In the genomic region with DNA sequence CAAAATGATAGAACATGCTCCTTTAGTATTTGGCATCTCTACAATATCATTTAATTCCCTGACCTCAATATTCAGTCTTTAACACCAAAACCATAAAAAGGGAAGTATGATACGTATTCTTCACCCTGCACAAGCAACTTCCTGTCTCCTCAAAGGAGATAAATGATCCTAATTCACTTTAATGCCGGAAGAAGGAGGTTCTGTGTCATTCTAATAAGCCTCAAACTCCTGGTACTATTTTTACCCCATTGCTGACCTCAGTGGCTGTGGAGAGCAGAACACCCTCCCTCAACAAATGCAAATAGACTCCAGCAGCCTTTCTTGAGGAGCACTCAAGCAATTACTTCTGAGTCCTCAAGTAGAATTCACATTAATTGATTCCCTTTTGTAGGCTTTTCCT, we compare ENCODE assay signal across 8 cellular contexts.
A peak's percentile ranks its signal among the peaks of the same experiment; 100 is the strongest.
DNase-seq lines count a peak whose midpoint lies in the region; ATAC-seq and TF ChIP-seq lines count a peak whose summit lies in the region.

No MANE protein-coding gene starts in this region.

- no peaks in the 10 kb centered on the region for H3K4me1 ChIP-seq in mesendoderm (ENCODE audit: control insufficient read depth, low read depth, low read length)
- H3K4me1 ChIP-seq in PC-3 (ENCODE audit: insufficient read depth, low read length): no peaks in the 10 kb centered on the region
- H3K4me1 ChIP-seq in transverse colon: peaks cover 0 to 4% (median 0%) of the 10 kb centered on the region in 4 donors

- no peaks in the 10 kb centered on the region for H3K27me3 ChIP-seq in mesendoderm (ENCODE audit: insufficient read depth, low read length, poor library complexity)
- H3K27me3 ChIP-seq in PC-3 (ENCODE audit: low read length): no peaks in the 10 kb centered on the region
- H3K27me3 ChIP-seq in transverse colon: no peaks in the 10 kb centered on the region

- H2AK5ac ChIP-seq in mesendoderm (ENCODE audit: low read length): no peak overlapping the region

- no peak overlapping the region for H2AFZ ChIP-seq in PC-3 (ENCODE audit: low read length)

- H3K9me3 ChIP-seq in PC-3 (ENCODE audit: low read length): no peaks in the 10 kb centered on the region
- H3K9me3 ChIP-seq in transverse colon: no peaks in the 10 kb centered on the region

- BruUV-seq in PC-3 (replicated peaks; lab: Mats Ljungman, UMichigan): no TSS peak

- WGBS in mesendoderm (ENCODE audit: extremely low coverage, insufficient coverage, low lambda C conversion rate): no CpG with 5 or more reads among the region's 2 CpGs
- WGBS in transverse colon (ENCODE audit: low coverage in 1 of 2), 2 donors: 19 to 28% methylated on average over 2 of the region's 2 CpGs

- peak; percentile 18 for DNase-seq in NCI-H82 treated with DMSO at 0.1 percent for 48 hours (lab: John Stamatoyannopoulos, UW; ENCODE audit: unreplicated experiment)
- DNase-seq in mesendoderm: peak; percentile 54
- no peak for DNase-seq in PC-3
- DNase-seq in T1000 (lab: John Stamatoyannopoulos, UW): no peak
- no peak for DNase-seq in transverse colon
- no peak for DNase-seq in NCI-H128 (lab: John Stamatoyannopoulos, UW; ENCODE audit: unreplicated experiment)

- no peaks in the 10 kb centered on the region for H3K9me2 ChIP-seq in PC-3 (replicated peaks; ENCODE audit: low read length)

- no peak overlapping the region for H2BK120ac ChIP-seq in mesendoderm (ENCODE audit: low read depth, low read length)

- no peak overlapping the region for H2BK15ac ChIP-seq in mesendoderm (replicated peaks; ENCODE audit: low read depth)

- POLR2A ChIA-PET in PC-3 (lab: Charles Lee; ENCODE audit: unreplicated experiment): no interaction called here

- no peak overlapping the region for H3K23ac ChIP-seq in mesendoderm (ENCODE audit: low read length)

- H3K4ac ChIP-seq in mesendoderm (ENCODE audit: low read depth, low read length): no peak overlapping the region

- no peak overlapping the region for H4K5ac ChIP-seq in mesendoderm (ENCODE audit: low read length)

- in situ Hi-C loops in transverse colon (cut with MboI; ENCODE audit: low pct_ligation_motif_present in 1 of 4, low pct_unique_long_range_greater_than_20kb in 1 of 4, low sequenced_read_pairs in 3 of 4): no loop called here

- H3K56ac ChIP-seq in mesendoderm (ENCODE audit: low read length): no peak overlapping the region

- H3K9ac ChIP-seq in mesendoderm (ENCODE audit: low read length) (no peak overlapping the region), PC-3 (ENCODE audit: low read length) (no peak overlapping the region)

- H3K36me3 ChIP-seq in mesendoderm (ENCODE audit: control insufficient read depth, insufficient read depth, low read length): no peaks in the 10 kb centered on the region
- H3K36me3 ChIP-seq in PC-3 (ENCODE audit: low read depth, low read length): no peaks in the 10 kb centered on the region
- no peaks in the 10 kb centered on the region for H3K36me3 ChIP-seq in transverse colon

- H3K79me1 ChIP-seq in mesendoderm (ENCODE audit: low read length): no peaks in the 10 kb centered on the region

- CTCF ChIA-PET in PC-3 (lab: Charles Lee): no interaction called here

- H3K4me3 ChIP-seq in mesendoderm (ENCODE audit: low read length) (no peak overlapping the region), PC-3 (ENCODE audit: low read length) (no peak overlapping the region), transverse colon (no peak overlapping the region)

- no peaks in the 10 kb centered on the region for H4K20me1 ChIP-seq in PC-3 (ENCODE audit: low read length)

- TF ChIP-seq CTCF in PC-3 (conservative IDR thresholded peaks at IDR 0.05; ENCODE audit: low read depth, low read length): no peak
- no peak for TF ChIP-seq CTCF in transverse colon (IDR thresholded peaks at IDR 0.05)

- TF ChIP-seq POLR2A in transverse colon (IDR thresholded peaks at IDR 0.05): no peak

- no peak overlapping the region for H3K18ac ChIP-seq in mesendoderm (ENCODE audit: low read length)

- no peak overlapping the region for H3K27ac ChIP-seq in mesendoderm (ENCODE audit: low read depth, low read length)
- no peak overlapping the region for H3K27ac ChIP-seq in PC-3 (ENCODE audit: low read length)
- no peak overlapping the region for H3K27ac ChIP-seq in transverse colon

- intact Hi-C loops in PC-3 (cut with micrococcal nuclease) (no loop called here), transverse colon (cut with DNase I; ENCODE audit: low total_unique reads) (no loop called here)

- no peak overlapping the region for H4K8ac ChIP-seq in mesendoderm (ENCODE audit: low read depth, low read length)

- no peak overlapping the region for H2BK5ac ChIP-seq in mesendoderm (ENCODE audit: low read length)

- TF ChIP-seq EP300 in transverse colon (IDR thresholded peaks at IDR 0.05; ENCODE audit: low read depth): no peak

- no peaks in the 10 kb centered on the region for H3K79me2 ChIP-seq in mesendoderm (ENCODE audit: control insufficient read depth, insufficient read depth, low read length)
- no peaks in the 10 kb centered on the region for H3K79me2 ChIP-seq in PC-3 (ENCODE audit: low read length)

- H3F3A ChIP-seq in PC-3 (ENCODE audit: low read length, unreplicated experiment): no peaks in the 10 kb centered on the region

- ATAC-seq in GM19043 (IDR thresholded peaks at IDR 0.05; ENCODE audit: low read depth, unreplicated experiment) (peak; percentile 95), HG02943 (IDR thresholded peaks at IDR 0.05; ENCODE audit: low read depth, unreplicated experiment) (peak; percentile 95), PC-3 (no peak)

- H3K4me2 ChIP-seq in mesendoderm (ENCODE audit: low read length): no peak overlapping the region
- H3K4me2 ChIP-seq in PC-3 (ENCODE audit: low read length): no peak overlapping the region

Comparison
In these comparisons a context has a peak if more than half of its experiments do, and no peak if none do; other contexts are left out.
1. DNase-seq: peak in NCI-H82 treated with DMSO at 0.1 percent for 48 hours (single experiment) and mesendoderm (single experiment); none in PC-3 (single experiment), T1000 (single experiment), transverse colon (single experiment) and NCI-H128 (single experiment).